8 cellular contexts compared by ENCODE assay signal in the genomic region with DNA sequence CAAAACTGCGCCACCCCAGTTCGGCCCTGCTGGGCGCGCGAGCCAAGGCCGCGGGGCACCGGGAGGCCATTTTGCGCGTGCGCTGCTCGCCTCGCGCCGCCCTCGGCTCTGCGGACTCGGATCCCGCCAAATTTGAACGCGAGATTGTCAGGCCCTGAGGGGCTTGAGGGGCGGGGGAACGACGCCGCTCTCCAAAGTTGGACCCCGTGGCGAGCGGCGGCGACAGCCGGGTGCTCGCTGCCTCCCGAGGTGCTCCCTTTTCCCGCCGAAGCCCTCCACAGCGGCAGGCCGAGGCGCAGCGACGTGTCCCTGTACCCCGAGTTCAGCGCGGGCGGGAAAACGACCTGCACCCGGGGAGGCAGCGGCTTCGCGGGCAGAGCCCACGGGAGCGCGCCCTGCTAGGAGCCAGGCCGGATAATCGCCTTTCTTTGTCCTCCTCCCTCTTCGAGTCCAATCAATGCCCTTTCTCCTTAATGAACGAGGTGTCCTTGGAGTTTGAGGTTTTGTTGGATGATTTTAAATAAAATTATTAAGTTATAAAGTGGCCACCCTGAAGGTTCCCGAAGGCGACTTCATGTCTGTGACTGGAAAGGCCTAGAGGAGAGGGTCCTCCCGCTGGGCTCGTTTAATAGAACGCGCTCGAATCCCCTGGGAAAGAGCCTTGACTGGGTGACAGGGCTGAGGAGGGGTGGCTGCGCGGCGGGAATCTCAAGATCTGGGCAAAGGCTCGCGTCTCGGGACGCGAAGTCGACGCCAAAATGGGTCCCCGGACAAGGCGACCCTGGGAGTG. TPM values are rescaled to one million over a fixed set of nuclear protein-coding genes. Genes with fewer than 3 reads are reported as not detected.
DNase-seq lines count a peak whose midpoint lies in the region; ATAC-seq and TF ChIP-seq lines count a peak whose summit lies in the region.

No MANE protein-coding gene starts in this region.

- H3K27me3 ChIP-seq in lower lobe of right lung (ENCODE audit: low read depth): peaks cover 64% of the 10 kb centered on the region

- ATAC-seq in lower lobe of right lung (peak; percentile 31 to 33), HG02973 (IDR thresholded peaks at IDR 0.05; ENCODE audit: unreplicated experiment) (no peak), GM18498 (IDR thresholded peaks at IDR 0.05; ENCODE audit: unreplicated experiment) (no peak)

- intact Hi-C loops in lower lobe of right lung (cut with DNase I): no loop called here

- H3K9me3 ChIP-seq in lower lobe of right lung: no peaks in the 10 kb centered on the region

- peak overlapping the region in 1 of 2 donors; percentile 29 for H3K27ac ChIP-seq in coronary artery
- H3K27ac ChIP-seq in lower lobe of right lung: no peak overlapping the region

- TF ChIP-seq CTCF in coronary artery (IDR thresholded peaks at IDR 0.05) (no peak), lower lobe of right lung (IDR thresholded peaks at IDR 0.05) (no peak)

- H3K4me3 ChIP-seq in coronary artery (peak overlapping the region; percentile 65), lower lobe of right lung (peak overlapping the region; percentile 54)

- H3K36me3 ChIP-seq in lower lobe of right lung: peaks cover 11% of the 10 kb centered on the region

- peaks cover 42% of the 10 kb centered on the region for H3K4me1 ChIP-seq in lower lobe of right lung

- peak; percentile 50 for DNase-seq in NOMO-1 treated with DMSO at 0.1 percent for 48 hours (lab: John Stamatoyannopoulos, UW; ENCODE audit: unreplicated experiment)
- no peak for DNase-seq in NOMO-1 treated with dmso at 0.1 percent for 144 hours (lab: John Stamatoyannopoulos, UW; ENCODE audit: unreplicated experiment)
- no peak for DNase-seq in coronary artery (ENCODE audit: low spot score)
- no peak for DNase-seq in lower lobe of right lung
- DNase-seq in superior temporal gyrus (ENCODE audit: extremely low spot score): peak; percentile 33
- DNase-seq in cerebellar nuclear complex (lab: John Stamatoyannopoulos, UW): no peak

RNA-seq across cellular contexts. Expression of a gene that starts 10.7 kb away (rescaled TPM):
- total RNA-seq in lower lobe of right lung: 10.4 TPM

RNA-seq across cellular contexts. Expression of a gene that starts 13.7 kb away (rescaled TPM):
- total RNA-seq in lower lobe of right lung: 48.4 TPM

RNA-seq across cellular contexts. Expression of a gene that starts 18.4 kb away (rescaled TPM):
- 51.0 TPM for total RNA-seq in lower lobe of right lung

Comparison
In these comparisons a context has a peak if more than half of its experiments do, and no peak if none do; other contexts are left out.
1. DNase-seq: peak in NOMO-1 treated with DMSO at 0.1 percent for 48 hours (single experiment) and superior temporal gyrus (single experiment); none in NOMO-1 treated with dmso at 0.1 percent for 144 hours (single experiment), coronary artery (single experiment), lower lobe of right lung (single experiment) and cerebellar nuclear complex (0 of 2).
2. ATAC-seq: peak in lower lobe of right lung (2 of 2); none in HG02973 (single experiment) and GM18498 (single experiment).